ENCODE assay signal across 9 cellular contexts in the genomic region with DNA sequence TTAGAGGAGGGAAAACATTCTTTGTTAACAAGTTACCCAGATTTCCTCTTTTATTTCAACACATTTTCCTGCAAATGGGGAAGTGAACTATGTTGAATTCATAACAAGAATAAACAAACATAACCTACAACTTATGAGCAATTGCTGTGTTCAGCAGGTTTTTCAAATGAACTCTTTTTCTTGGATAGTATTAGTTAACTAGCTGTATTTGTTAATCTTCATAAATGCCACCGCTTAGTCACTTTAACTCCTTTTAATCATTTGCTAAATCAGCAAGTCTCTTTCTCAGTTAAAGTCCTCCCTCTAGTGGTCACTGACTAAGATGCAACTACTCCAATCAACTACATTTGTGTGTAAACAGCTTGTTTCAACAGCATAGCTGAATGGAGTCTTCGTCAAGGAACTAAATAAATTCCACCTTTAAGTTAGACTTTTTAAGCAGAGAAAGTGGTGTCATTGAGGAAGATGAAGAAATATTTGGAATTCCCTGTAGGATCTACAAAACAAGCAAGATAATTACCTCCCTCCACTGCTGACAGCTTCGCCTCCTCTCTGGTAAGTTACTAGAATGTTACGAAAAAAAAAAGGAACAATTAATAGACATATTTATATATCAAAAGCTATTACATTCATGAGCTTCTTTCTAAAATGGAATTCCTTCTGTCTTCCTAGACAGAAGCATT.
DNase-seq lines count a peak whose midpoint lies in the region; ATAC-seq and TF ChIP-seq lines count a peak whose summit lies in the region.
"Had no signal": no experiment of that assay in that cellular context is flagged by ENCODE, and none has a peak within 500 bp of the region (broad histone marks: within the 10 kb centered on the region; RNA-seq: fewer than 3 reads in every experiment).

No MANE protein-coding gene starts in this region.

- peak; percentile 3 for DNase-seq in NCI-H2029 treated with DMSO at 0.1 percent for 48 hours (lab: John Stamatoyannopoulos, UW)
- DNase-seq in NCI-H2029 (lab: John Stamatoyannopoulos, UW), result no peak
- peak; percentile 69 for DNase-seq in Jurkat, Clone E6-1 (ENCODE audit: low read depth, low spot score)
- peak; percentile 29 for DNase-seq in RWPE1 (ENCODE audit: low spot score)
- no peak for DNase-seq in esophagus squamous epithelium (lab: John Stamatoyannopoulos, UW)
- DNase-seq in neuronal stem cell (ENCODE audit: low spot score), result peak; percentile 63
- DNase-seq in activated T-cell treated with anti-CD3 and anti-CD28 coated beads, Interleukin-2, amount 50 U/mL, for 24 hours, result no peak

- no peak overlapping the region for H3K27ac Mint-ChIP-seq in activated T-cell treated with anti-CD3 and anti-CD28 coated beads, Interleukin-2, amount 50 U/mL, for 24 hours
- H3K27ac Mint-ChIP-seq: CD4-positive, CD25-positive, alpha-beta regulatory T cell had no signal

- H3K14ac ChIP-seq in neuronal stem cell (ENCODE audit: low read length), result no peak overlapping the region

- intact Hi-C loops in esophagus squamous epithelium (cut with DNase I), result no loop called here

- CTCF ChIA-PET in RWPE1 (lab: Yijun Ruan, JAX), result interaction anchor here (0.5 to 0.8 kb wide), 7 partner anchors 19 to 1340 kb away, joined by 3 read pairs; no protein-coding TSS in a partner anchor

- peak; percentile 86 for ATAC-seq in GM21825 (IDR thresholded peaks at IDR 0.05; ENCODE audit: unreplicated experiment)

- H3K4me3 Mint-ChIP-seq in activated T-cell treated with anti-CD3 and anti-CD28 coated beads, Interleukin-2, amount 50 U/mL, for 24 hours, result no peak overlapping the region
- H3K4me3 Mint-ChIP-seq: CD4-positive, CD25-positive, alpha-beta regulatory T cell had no signal

- H3K27me3 ChIP-seq in esophagus squamous epithelium (no peaks in the 10 kb centered on the region), neuronal stem cell (ENCODE audit: control insufficient read depth in 3 of 3, insufficient read depth in 3 of 3, low read depth in 1 of 3, low read length in 3 of 3) (no peaks in the 10 kb centered on the region)

- H3K4me3 ChIP-seq in Jurkat, Clone E6-1 (ENCODE audit: low read length), result no peak overlapping the region
- no peak overlapping the region for H3K4me3 ChIP-seq in esophagus squamous epithelium
- no peak overlapping the region for H3K4me3 ChIP-seq in neuronal stem cell (ENCODE audit: low read length in 2 of 2)

- no peaks in the 10 kb centered on the region for H3K36me3 Mint-ChIP-seq in activated T-cell treated with anti-CD3 and anti-CD28 coated beads, Interleukin-2, amount 50 U/mL, for 24 hours (ENCODE audit: low read depth)
- H3K36me3 Mint-ChIP-seq: CD4-positive, CD25-positive, alpha-beta regulatory T cell had no signal

- no peaks in the 10 kb centered on the region for H3K9me3 Mint-ChIP-seq in activated T-cell treated with anti-CD3 and anti-CD28 coated beads, Interleukin-2, amount 50 U/mL, for 24 hours

- no peak overlapping the region for H3K4me2 ChIP-seq in neuronal stem cell (ENCODE audit: insufficient read depth, low read length, poor library complexity, severe bottlenecking)

- H3K9ac ChIP-seq in neuronal stem cell (ENCODE audit: low read depth, low read length, poor library complexity), result no peak overlapping the region

- no peak overlapping the region for H4K91ac ChIP-seq in neuronal stem cell (ENCODE audit: low read depth, low read length, poor library complexity)

- WGBS in esophagus squamous epithelium, 2 donors, result 38 to 44% methylated on average over 4 of the region's 4 CpGs
- no CpG with 5 or more reads among the region's 4 CpGs for WGBS in neuronal stem cell (ENCODE audit: extremely low coverage in 2 of 2, insufficient read length in 2 of 2, insufficient replicate concordance in 1 of 2), 2 donors

- no peak overlapping the region for H2BK120ac ChIP-seq in neuronal stem cell (ENCODE audit: low read depth, low read length)

- no peak overlapping the region for H2BK12ac ChIP-seq in neuronal stem cell (ENCODE audit: low read length)

- H3K27ac ChIP-seq in RWPE1 (no peak overlapping the region), esophagus squamous epithelium (peak overlapping the region in 1 of 4 donors; percentile 47), neuronal stem cell (replicated peaks; ENCODE audit: low read length) (no peak overlapping the region)

- H3K18ac ChIP-seq in neuronal stem cell (ENCODE audit: low read length), result no peak overlapping the region

- no peaks in the 10 kb centered on the region for H3K4me1 Mint-ChIP-seq in activated T-cell treated with anti-CD3 and anti-CD28 coated beads, Interleukin-2, amount 50 U/mL, for 24 hours (ENCODE audit: low read depth)
- H3K4me1 Mint-ChIP-seq: CD4-positive, CD25-positive, alpha-beta regulatory T cell had no signal

- H2BK15ac ChIP-seq in neuronal stem cell (ENCODE audit: low read length), result no peak overlapping the region

- no peaks in the 10 kb centered on the region for H3K9me3 ChIP-seq in esophagus squamous epithelium
- no peaks in the 10 kb centered on the region for H3K9me3 ChIP-seq in neuronal stem cell (replicated peaks in 1 of 2; ENCODE audit: control insufficient read depth in 2 of 2, insufficient read depth in 1 of 2, low read depth in 1 of 2, low read length in 2 of 2)

- H3K27me3 Mint-ChIP-seq in activated T-cell treated with anti-CD3 and anti-CD28 coated beads, Interleukin-2, amount 50 U/mL, for 24 hours, result no peaks in the 10 kb centered on the region
- H3K27me3 Mint-ChIP-seq: CD4-positive, CD25-positive, alpha-beta regulatory T cell had no signal

- H3K36me3 ChIP-seq in esophagus squamous epithelium, result peaks cover 0 to 10% (median 0%) of the 10 kb centered on the region in 3 donors
- H3K36me3 ChIP-seq in neuronal stem cell (replicated peaks in 1 of 2; ENCODE audit: control insufficient read depth in 2 of 2, insufficient read depth in 2 of 2, low read length in 2 of 2), result peaks cover 0 to 5% of the 10 kb centered on the region in 2 donors

- TF ChIP-seq CTCF in RWPE1 (conservative IDR thresholded peaks at IDR 0.05; ENCODE audit: low read depth) (peak; percentile 82), esophagus squamous epithelium (IDR thresholded peaks at IDR 0.05) (peak; percentile 69 to 91 (median 82))

- no peak overlapping the region for H2AK5ac ChIP-seq in neuronal stem cell (ENCODE audit: low read depth, low read length)

- H2AFZ ChIP-seq in neuronal stem cell (ENCODE audit: low read length), result no peak overlapping the region

- no peak overlapping the region for H3K4ac ChIP-seq in neuronal stem cell (ENCODE audit: low read length)

- no peaks in the 10 kb centered on the region for H3K79me1 ChIP-seq in neuronal stem cell (ENCODE audit: low read depth, low read length)

- no peak overlapping the region for H3K23ac ChIP-seq in neuronal stem cell (ENCODE audit: low read depth, low read length, poor library complexity)

- no peak overlapping the region for H4K8ac ChIP-seq in neuronal stem cell (ENCODE audit: low read depth, low read length)

- POLR2A ChIA-PET in RWPE1 (lab: Yijun Ruan, JAX; ENCODE audit: low non-redundant PET), result no interaction called here

- TF ChIP-seq POLR2A in esophagus squamous epithelium (IDR thresholded peaks at IDR 0.05), result no peak

- H2BK5ac ChIP-seq in neuronal stem cell (ENCODE audit: low read length), result no peak overlapping the region

- H3K4me1 ChIP-seq in esophagus squamous epithelium, result peaks cover 0 to 38% (median 8%) of the 10 kb centered on the region in 3 donors
- peaks cover 4 to 9% of the 10 kb centered on the region in 2 donors for H3K4me1 ChIP-seq in neuronal stem cell (ENCODE audit: control insufficient read depth in 2 of 2, insufficient read depth in 1 of 2, low read depth in 1 of 2, low read length in 2 of 2)

Comparison
In these comparisons a context has a peak if more than half of its experiments do, and no peak if none do; other contexts are left out.
1. DNase-seq: peak in NCI-H2029 treated with DMSO at 0.1 percent for 48 hours (single experiment), Jurkat, Clone E6-1 (single experiment), RWPE1 (single experiment) and neuronal stem cell (single experiment); none in NCI-H2029 (single experiment), esophagus squamous epithelium (single experiment) and activated T-cell treated with anti-CD3 and anti-CD28 coated beads, Interleukin-2, amount 50 U/mL, for 24 hours (single experiment).